Comparison of ENCODE assay signal across 8 cellular contexts in genomic region chr2:166419616-166419934, GRCh38. TPM values are rescaled to one million over a fixed set of nuclear protein-coding genes. Genes with fewer than 3 reads are reported as not detected.
DNase-seq lines count a peak whose midpoint lies in the region; ATAC-seq and TF ChIP-seq lines count a peak whose summit lies in the region.

No MANE protein-coding gene starts in this region.

- no peaks in the 10 kb centered on the region for H3K36me3 ChIP-seq in spleen

- intact Hi-C loops in spleen (cut with DNase I; ENCODE audit: low total_unique reads): loop anchor here (5.0 kb wide), 1 partner anchor 57 kb away; no protein-coding TSS in a partner anchor

- no peaks in the 10 kb centered on the region for H3K9me3 ChIP-seq in spleen

- H3K27me3 ChIP-seq in spleen (replicated peaks in 1 of 7): no peaks in the 10 kb centered on the region

- H3K4me1 ChIP-seq in spleen: no peaks in the 10 kb centered on the region

- peak; percentile 7 for DNase-seq in SIG-M5 treated with dmso at 0.1 percent for 504 hours (lab: John Stamatoyannopoulos, UW; ENCODE audit: unreplicated experiment)
- DNase-seq in SIG-M5 (lab: John Stamatoyannopoulos, UW): no peak
- DNase-seq in OCI-M1 (lab: John Stamatoyannopoulos, UW): peak; percentile 78
- peak; percentile 78 for DNase-seq in fibroblast of pulmonary artery (ENCODE audit: low read depth)
- DNase-seq in inferior parietal cortex (ENCODE audit: extremely low spot score): no peak
- no peak for DNase-seq in spleen
- no peak for DNase-seq in putamen (ENCODE audit: low spot score)

- no peak for TF ChIP-seq POLR2A in spleen (IDR thresholded peaks at IDR 0.05)

- TF ChIP-seq CTCF in fibroblast of pulmonary artery (IDR thresholded peaks at IDR 0.05; ENCODE audit: low read length, missing control alignments) (peak; percentile 60), spleen (IDR thresholded peaks at IDR 0.05 in 8 of 11, conservative IDR thresholded peaks at IDR 0.05 in 3 of 11) (peak in 3 of 11 experiments; percentile 17 to 39 (median 23))

- H3K27ac ChIP-seq in spleen: no peak overlapping the region

- H3K4me3 ChIP-seq in fibroblast of pulmonary artery (replicated peaks; ENCODE audit: low read depth, low read length) (no peak overlapping the region), spleen (no peak overlapping the region)

- no peak for ATAC-seq in GM21717 (IDR thresholded peaks at IDR 0.05; ENCODE audit: unreplicated experiment)

- WGBS in spleen, 5 donors: 60 to 70% (median 65%) methylated on average over 2 of the region's 2 CpGs

RNA-seq across cellular contexts. Expression of gene SCN9A, which starts 43.8 kb away (rescaled TPM):
- 10 to 100 TPM in 6 of 7 donors, 1 to 10 TPM in 1; 9.7 to 27.9 (median 21.1) TPM for total RNA-seq in spleen
- polyA plus RNA-seq in spleen: 1 to 10 TPM in 2 of 3 donors, under 1 TPM in 1; 0.76 to 2.3 (median 2.1) TPM

Comparison
In these comparisons a context has a peak if more than half of its experiments do, and no peak if none do; other contexts are left out.
1. DNase-seq: peak in SIG-M5 treated with dmso at 0.1 percent for 504 hours (single experiment), OCI-M1 (single experiment) and fibroblast of pulmonary artery (single experiment); none in SIG-M5 (single experiment), inferior parietal cortex (single experiment), spleen (single experiment) and putamen (single experiment).